Comparison of ENCODE assay signal across 13 cellular contexts in genomic region chr9:132732326-132732725, GRCh38.
"Had no signal": no experiment of that assay in that cellular context is flagged by ENCODE, and none has a peak within 500 bp of the region (broad histone marks: within the 10 kb centered on the region; RNA-seq: fewer than 3 reads in every experiment).

No MANE protein-coding gene starts in this region.

- H3K9me3 ChIP-seq: esophagus muscularis mucosa, heart left ventricle, neutrophil, transverse colon had no signal

- ATAC-seq: foreskin keratinocyte; heart left ventricle; left ventricle myocardium superior; right cardiac atrium; stimulated activated memory B cell treated with anti-CD40 and anti-IgM and Interleukin-4, amounts not matched to agents 10 μg/mL and 1 μg/mL and 100 μg/mL, for 72 hours had no signal

- H3K4me1 ChIP-seq: foreskin keratinocyte, heart left ventricle had no signal

- H3K36me3 ChIP-seq: esophagus muscularis mucosa, heart left ventricle, neutrophil, transverse colon had no signal

- H3K4me3 ChIP-seq: esophagus muscularis mucosa, heart left ventricle, transverse colon had no signal

- DNase-seq: activated B cell treated with CpG ODN at 0.5 μM for 24 hours; activated CD4-positive, alpha-beta T cell treated with anti-CD3 and anti-CD28 coated beads, Interleukin-2, amount 10 ng/mL, durations not matched to agents 24 days and 14 days; activated naive CD4-positive, alpha-beta T cell treated with anti-CD3 and anti-CD28 coated beads, Interleukin-2, amount 50 U/mL, for 16 hours; activated T-cell treated with anti-CD3 and anti-CD28 coated beads for 4 hours; foreskin keratinocyte; heart left ventricle; left ventricle myocardium superior; naive B cell; right cardiac atrium; transverse colon had no signal

- H3K27ac ChIP-seq: esophagus muscularis mucosa, foreskin keratinocyte, heart left ventricle, neutrophil, transverse colon had no signal

- H3K27me3 ChIP-seq: heart left ventricle, transverse colon had no signal
